15 cellular contexts compared by ENCODE assay signal in genomic region chr17:16882243-16882925, GRCh38.
DNase-seq lines count a peak whose midpoint lies in the region; ATAC-seq, FAIRE-seq and TF ChIP-seq lines count a peak whose summit lies in the region.
"Had no signal": no experiment of that assay in that cellular context is flagged by ENCODE, and none has a peak within 500 bp of the region (broad histone marks: within the 10 kb centered on the region; RNA-seq: fewer than 3 reads in every experiment).

No MANE protein-coding gene starts in this region.

- ATAC-seq in Right ventricle myocardium inferior, result no peak
- ATAC-seq in HG03439 (IDR thresholded peaks at IDR 0.05; ENCODE audit: unreplicated experiment), result no peak

- intact Hi-C loops in cardiac septum (cut with DNase I), result no loop called here
- intact Hi-C loops in Right ventricle myocardium inferior (cut with DNase I), result no loop called here

- DNase-seq in cardiac septum (ENCODE audit: low spot score) (peak; percentile 54), Right ventricle myocardium inferior (ENCODE audit: missing footprints) (no peak), bronchial epithelial cell (ENCODE audit: low read depth) (no peak), mesenteric fat pad (ENCODE audit: low spot score) (peak; percentile 80), cerebellum (ENCODE audit: low spot score) (no peak)
- DNase-seq in activated CD4-positive, alpha-beta T cell treated with anti-CD3 and anti-CD28 coated beads for 48 hours, result no peak
- DNase-seq: 8988T; Calu3; CD4-positive, alpha-beta memory T cell; DMS79 treated with DMSO at 0.1 percent for 48 hours; GF-D8; GOT3; H7 had no signal

- H3K27me3 ChIP-seq in bronchial epithelial cell (ENCODE audit: control insufficient read depth, insufficient read depth, low read length), result no peaks in the 10 kb centered on the region
- H3K27me3 ChIP-seq: BLaER1 had no signal

- no peak for TF ChIP-seq CTCF in bronchial epithelial cell (IDR thresholded peaks at IDR 0.05; ENCODE audit: insufficient read depth, low read length, severe bottlenecking)

- peak; percentile 13 for FAIRE-seq in bronchial epithelial cell (lab: Jason Lieb, UNC)

- no peak overlapping the region for H3K4me3 ChIP-seq in bronchial epithelial cell (ENCODE audit: low read depth, low read length)
- H3K4me3 ChIP-seq: BLaER1 had no signal

- no peaks in the 10 kb centered on the region for H3K36me3 ChIP-seq in bronchial epithelial cell (ENCODE audit: control insufficient read depth, insufficient read depth, low read length)
- H3K36me3 ChIP-seq: BLaER1 had no signal

Comparison
In these comparisons a context has a peak if more than half of its experiments do, and no peak if none do; other contexts are left out.
1. DNase-seq: peak in cardiac septum (single experiment) and mesenteric fat pad (single experiment); none in Right ventricle myocardium inferior (single experiment), bronchial epithelial cell (single experiment), cerebellum (single experiment) and activated CD4-positive, alpha-beta T cell treated with anti-CD3 and anti-CD28 coated beads for 48 hours (single experiment).